ENCODE assay signal across 1 cellular context in genomic region chr20:50071039-50071888, GRCh38.
TF ChIP-seq lines count a peak whose summit lies in the region.

No MANE protein-coding gene starts in this region.

TF ChIP-seq in HepG2, 621 proteins besides CTCF, POLR2A, EP300 and RAD21 (continued from another document and continues in another):
- TF ChIP-seq SMAD1 (CRISPR knock-in tag; IDR thresholded peaks at IDR 0.05; ENCODE audit: borderline replicate concordance, low read depth): no peak; the same call in 1 of the 2 replicates
- TF ChIP-seq NR2F2 (IDR thresholded peaks at IDR 0.05; ENCODE audit: borderline replicate concordance, low read depth): no peak; the same call in 1 of the 2 replicates
- no peak for TF ChIP-seq SCMH1 (CRISPR knock-in tag; IDR thresholded peaks at IDR 0.05; ENCODE audit: borderline replicate concordance)
- TF ChIP-seq ZNF549 (CRISPR knock-in tag; IDR thresholded peaks at IDR 0.05): no peak
- TF ChIP-seq ZNF713 (CRISPR knock-in tag; IDR thresholded peaks at IDR 0.05): no peak
- TF ChIP-seq THYN1 (CRISPR knock-in tag; IDR thresholded peaks at IDR 0.05; ENCODE audit: borderline replicate concordance, low read depth): no peak
- peak; percentile 73 for TF ChIP-seq FOXA3 (CRISPR knock-in tag; IDR thresholded peaks at IDR 0.05)
- no peak for TF ChIP-seq PBX3 (CRISPR knock-in tag; IDR thresholded peaks at IDR 0.05; ENCODE audit: borderline replicate concordance)
- TF ChIP-seq AKNA (CRISPR knock-in tag; IDR thresholded peaks at IDR 0.05; ENCODE audit: borderline replicate concordance): no peak
- peak; percentile 64; the same call in 1 of the 2 replicates for TF ChIP-seq ZNF136 (CRISPR knock-in tag; IDR thresholded peaks at IDR 0.05; ENCODE audit: low read depth)
- no peak for TF ChIP-seq ARNT (IDR thresholded peaks at IDR 0.05)
- no peak for TF ChIP-seq BRD4 (CRISPR knock-in tag; IDR thresholded peaks at IDR 0.05)
- TF ChIP-seq ZBTB42 (CRISPR knock-in tag; IDR thresholded peaks at IDR 0.05): no peak
- no peak for TF ChIP-seq ZNF773 (CRISPR knock-in tag; IDR thresholded peaks at IDR 0.05; ENCODE audit: borderline replicate concordance)
- TF ChIP-seq ZNF280D (CRISPR knock-in tag; IDR thresholded peaks at IDR 0.05): peak; percentile 45; the same call in 1 of the 2 replicates
- no peak for TF ChIP-seq SMAD9 (CRISPR knock-in tag; IDR thresholded peaks at IDR 0.05)
- no peak for TF ChIP-seq ZNF558 (CRISPR knock-in tag; IDR thresholded peaks at IDR 0.05; ENCODE audit: borderline replicate concordance)
- TF ChIP-seq PHF20 (CRISPR knock-in tag; IDR thresholded peaks at IDR 0.05): no peak
- peak; percentile 92 for TF ChIP-seq MAX (IDR thresholded peaks at IDR 0.05)
- 0 out of 2 replicates have a peak, but pooled peaks have one; percentile 81 for TF ChIP-seq CHCHD3 (CRISPR knock-in tag; IDR thresholded peaks at IDR 0.05)
- 0 out of 2 replicates have a peak, but pooled peaks have one; percentile 64 for TF ChIP-seq ZNF446 (CRISPR knock-in tag; IDR thresholded peaks at IDR 0.05)
- TF ChIP-seq MTERF4 (CRISPR knock-in tag; IDR thresholded peaks at IDR 0.05): peak; percentile 96; the same call in 1 of the 2 replicates
- peak; percentile 94 for TF ChIP-seq SSRP1 (CRISPR knock-in tag; IDR thresholded peaks at IDR 0.05)
- TF ChIP-seq ZNF143 (CRISPR knock-in tag; IDR thresholded peaks at IDR 0.05): no peak
- TF ChIP-seq FOXK2 (IDR thresholded peaks at IDR 0.05): no peak
- TF ChIP-seq ZNF17 (CRISPR knock-in tag; IDR thresholded peaks at IDR 0.05): no peak
- TF ChIP-seq ZNF263 (CRISPR knock-in tag; IDR thresholded peaks at IDR 0.05): peak; percentile 80
- peak; percentile 97 for TF ChIP-seq ZNF605 (CRISPR knock-in tag; IDR thresholded peaks at IDR 0.05)
- TF ChIP-seq ZSCAN25 (CRISPR knock-in tag; IDR thresholded peaks at IDR 0.05): peak; percentile 88
- TF ChIP-seq GATA4 (IDR thresholded peaks at IDR 0.05; ENCODE audit: borderline replicate concordance, low read depth): no peak
- 0 out of 2 replicates have a peak, but pooled peaks have one; percentile 71 for TF ChIP-seq EED (CRISPR knock-in tag; IDR thresholded peaks at IDR 0.05)
- peak; percentile 73; the same call in 1 of the 2 replicates for TF ChIP-seq ZNF142 (CRISPR knock-in tag; IDR thresholded peaks at IDR 0.05)
- TF ChIP-seq ZC3H13 (CRISPR knock-in tag; IDR thresholded peaks at IDR 0.05): peak; percentile 92
- TF ChIP-seq ZNF616 (CRISPR knock-in tag; IDR thresholded peaks at IDR 0.05; ENCODE audit: low read depth): no peak
- TF ChIP-seq HOXD1 (CRISPR knock-in tag; IDR thresholded peaks at IDR 0.05): no peak
- TF ChIP-seq HIC2 (CRISPR knock-in tag; IDR thresholded peaks at IDR 0.05; ENCODE audit: low read depth): 0 out of 2 replicates have a peak, but pooled peaks have one; percentile 28
- peak; percentile 67; the same call in 1 of the 2 replicates for TF ChIP-seq MXD3 (CRISPR knock-in tag; IDR thresholded peaks at IDR 0.05)
- TF ChIP-seq HOXA7 (CRISPR knock-in tag; IDR thresholded peaks at IDR 0.05): 0 out of 2 replicates have a peak, but pooled peaks have one; percentile 63
- 0 out of 2 replicates have a peak, but pooled peaks have one; percentile 48 for TF ChIP-seq ZNF264 (CRISPR knock-in tag; IDR thresholded peaks at IDR 0.05)
- TF ChIP-seq E2F1 (CRISPR knock-in tag; IDR thresholded peaks at IDR 0.05): no peak
